In genomic region chr20:50153500-50154377, GRCh38 we compare ENCODE assay signal across 1 cellular context.
TF ChIP-seq lines count a peak whose summit lies in the region.

Gene PEDS1 (minus strand): TSS chr20:50153723. CDS start chr20:50153637, 86 bp downstream.

TF ChIP-seq in K562, 482 proteins besides CTCF, POLR2A, EP300 and RAD21 (continued from another document and continues in another):
- TF ChIP-seq, protein P1, sequence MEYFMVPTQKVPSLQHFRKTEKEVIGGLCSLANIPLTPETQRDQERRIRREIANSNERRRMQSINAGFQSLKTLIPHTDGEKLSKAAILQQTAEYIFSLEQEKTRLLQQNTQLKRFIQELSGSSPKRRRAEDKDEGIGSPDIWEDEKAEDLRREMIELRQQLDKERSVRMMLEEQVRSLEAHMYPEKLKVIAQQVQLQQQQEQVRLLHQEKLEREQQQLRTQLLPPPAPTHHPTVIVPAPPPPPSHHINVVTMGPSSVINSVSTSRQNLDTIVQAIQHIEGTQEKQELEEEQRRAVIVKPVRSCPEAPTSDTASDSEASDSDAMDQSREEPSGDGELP (CRISPR knock-in tag; IDR thresholded peaks at IDR 0.05; ENCODE audit: borderline replicate concordance): peak; percentile 94
- peak; percentile 79; the same call in 1 of the 2 replicates for TF ChIP-seq FOXP1 (CRISPR knock-in tag; IDR thresholded peaks at IDR 0.05)
- TF ChIP-seq POLR2B (IDR thresholded peaks at IDR 0.05; ENCODE audit: low read depth, partially characterized antibody): peak; percentile 72
- TF ChIP-seq ZNF232 (CRISPR knock-in tag; IDR thresholded peaks at IDR 0.05): 0 out of 2 replicates have a peak, but pooled peaks have one; percentile 85
- 0 out of 2 replicates have a peak, but pooled peaks have one; percentile 33 for TF ChIP-seq REST (CRISPR knock-in tag; IDR thresholded peaks at IDR 0.05; ENCODE audit: low read depth)
- TF ChIP-seq NR2C2 (CRISPR knock-in tag; IDR thresholded peaks at IDR 0.05): 0 out of 2 replicates have a peak, but pooled peaks have one; percentile 26
- TF ChIP-seq NR2C2 (tag; IDR thresholded peaks at IDR 0.05): peak; percentile 44; the same call in 1 of the 2 replicates
- TF ChIP-seq ETV5 (CRISPR knock-in tag; IDR thresholded peaks at IDR 0.05; ENCODE audit: low read depth): peak; percentile 63; the same call in 1 of the 2 replicates
- no peak for TF ChIP-seq TAF7 (tag; IDR thresholded peaks at IDR 0.05)
- peak; percentile 64 for TF ChIP-seq ZNF76 (CRISPR knock-in tag; IDR thresholded peaks at IDR 0.05; ENCODE audit: borderline replicate concordance)
- peak; percentile 90; the same call in 1 of the 2 replicates for TF ChIP-seq NR4A1 (CRISPR knock-in tag; IDR thresholded peaks at IDR 0.05)
- peak; percentile 56; the same call in 1 of the 2 replicates for TF ChIP-seq NR4A1 (tag; IDR thresholded peaks at IDR 0.05)
- TF ChIP-seq ETV6 (IDR thresholded peaks at IDR 0.05; ENCODE audit: borderline replicate concordance in 1 of 2, low read depth in 2 of 2, low read length in 1 of 2): no peak
- TF ChIP-seq ETV6 (CRISPR knock-in tag; IDR thresholded peaks at IDR 0.05; ENCODE audit: borderline replicate concordance): 0 out of 2 replicates have a peak, but pooled peaks have one; percentile 72
- TF ChIP-seq ZNF740 (CRISPR knock-in tag; IDR thresholded peaks at IDR 0.05): no peak
- no peak for TF ChIP-seq ZNF740 (tag; IDR thresholded peaks at IDR 0.05)
- peak; percentile 62 to 83 for TF ChIP-seq MAZ (CRISPR knock-in tag; conservative IDR thresholded peaks at IDR 0.05 in 1 of 2, IDR thresholded peaks at IDR 0.05 in 1 of 2)
- no peak for TF ChIP-seq ZNF274 (IDR thresholded peaks at IDR 0.05; ENCODE audit: borderline replicate concordance, low read depth, low read length)
- TF ChIP-seq ZNF224 (CRISPR knock-in tag; IDR thresholded peaks at IDR 0.05): peak; percentile 74; the same call in 1 of the 2 replicates
- peak; percentile 85 for TF ChIP-seq FOS (IDR thresholded peaks at IDR 0.05; ENCODE audit: extremely low read depth, insufficient read length)
- TF ChIP-seq ELF2 (CRISPR knock-in tag; IDR thresholded peaks at IDR 0.05): peak; percentile 30; the same call in 1 of the 2 replicates
- TF ChIP-seq TEAD1 (CRISPR knock-in tag; IDR thresholded peaks at IDR 0.05): peak in 1 of 2 experiments; percentile 58; a peak in 1 of 4 replicates
- TF ChIP-seq BRCA1 (IDR thresholded peaks at IDR 0.05): no peak
- no peak for TF ChIP-seq BRCA1 (CRISPR knock-in tag; IDR thresholded peaks at IDR 0.05)
- peak; percentile 63; the same call in 1 of the 2 replicates for TF ChIP-seq KLF6 (CRISPR knock-in tag; IDR thresholded peaks at IDR 0.05; ENCODE audit: borderline replicate concordance)
- TF ChIP-seq, protein P2, sequence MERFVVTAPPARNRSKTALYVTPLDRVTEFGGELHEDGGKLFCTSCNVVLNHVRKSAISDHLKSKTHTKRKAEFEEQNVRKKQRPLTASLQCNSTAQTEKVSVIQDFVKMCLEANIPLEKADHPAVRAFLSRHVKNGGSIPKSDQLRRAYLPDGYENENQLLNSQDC (CRISPR knock-in tag; IDR thresholded peaks at IDR 0.05): no peak
- TF ChIP-seq CBFB (CRISPR knock-in tag; IDR thresholded peaks at IDR 0.05): peak; percentile 67; the same call in 1 of the 2 replicates
- TF ChIP-seq PBX2 (CRISPR knock-in tag; IDR thresholded peaks at IDR 0.05; ENCODE audit: low read depth): no peak
- no peak for TF ChIP-seq PBX2 (tag; conservative IDR thresholded peaks at IDR 0.05; ENCODE audit: low read depth)
- TF ChIP-seq, protein P3, sequence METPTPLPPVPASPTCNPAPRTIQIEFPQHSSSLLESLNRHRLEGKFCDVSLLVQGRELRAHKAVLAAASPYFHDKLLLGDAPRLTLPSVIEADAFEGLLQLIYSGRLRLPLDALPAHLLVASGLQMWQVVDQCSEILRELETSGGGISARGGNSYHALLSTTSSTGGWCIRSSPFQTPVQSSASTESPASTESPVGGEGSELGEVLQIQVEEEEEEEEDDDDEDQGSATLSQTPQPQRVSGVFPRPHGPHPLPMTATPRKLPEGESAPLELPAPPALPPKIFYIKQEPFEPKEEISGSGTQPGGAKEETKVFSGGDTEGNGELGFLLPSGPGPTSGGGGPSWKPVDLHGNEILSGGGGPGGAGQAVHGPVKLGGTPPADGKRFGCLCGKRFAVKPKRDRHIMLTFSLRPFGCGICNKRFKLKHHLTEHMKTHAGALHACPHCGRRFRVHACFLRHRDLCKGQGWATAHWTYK (CRISPR knock-in tag; IDR thresholded peaks at IDR 0.05): peak; percentile 87; the same call in 1 of the 2 replicates
- TF ChIP-seq ARID4B (CRISPR knock-in tag; IDR thresholded peaks at IDR 0.05): peak; percentile 78
- peak; percentile 32; the same call in 1 of the 2 replicates for TF ChIP-seq ATF4 (CRISPR knock-in tag; IDR thresholded peaks at IDR 0.05)
- TF ChIP-seq SRF (CRISPR knock-in tag; IDR thresholded peaks at IDR 0.05): peak in 1 of 2 experiments; percentile 5; a peak in 1 of 4 replicates
- TF ChIP-seq, protein P4, sequence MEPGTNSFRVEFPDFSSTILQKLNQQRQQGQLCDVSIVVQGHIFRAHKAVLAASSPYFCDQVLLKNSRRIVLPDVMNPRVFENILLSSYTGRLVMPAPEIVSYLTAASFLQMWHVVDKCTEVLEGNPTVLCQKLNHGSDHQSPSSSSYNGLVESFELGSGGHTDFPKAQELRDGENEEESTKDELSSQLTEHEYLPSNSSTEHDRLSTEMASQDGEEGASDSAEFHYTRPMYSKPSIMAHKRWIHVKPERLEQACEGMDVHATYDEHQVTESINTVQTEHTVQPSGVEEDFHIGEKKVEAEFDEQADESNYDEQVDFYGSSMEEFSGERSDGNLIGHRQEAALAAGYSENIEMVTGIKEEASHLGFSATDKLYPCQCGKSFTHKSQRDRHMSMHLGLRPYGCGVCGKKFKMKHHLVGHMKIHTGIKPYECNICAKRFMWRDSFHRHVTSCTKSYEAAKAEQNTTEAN (CRISPR knock-in tag; IDR thresholded peaks at IDR 0.05): peak; percentile 78; the same call in 1 of the 2 replicates
- TF ChIP-seq TAF9B (IDR thresholded peaks at IDR 0.05; ENCODE audit: partially characterized antibody): no peak
- no peak for TF ChIP-seq SMAD3 (CRISPR knock-in tag; conservative IDR thresholded peaks at IDR 0.05)
- 0 out of 2 replicates have a peak, but pooled peaks have one; percentile 17 for TF ChIP-seq NFIC (IDR thresholded peaks at IDR 0.05)
- TF ChIP-seq ZNF134 (CRISPR knock-in tag; conservative IDR thresholded peaks at IDR 0.05): no peak
- TF ChIP-seq, protein P5, sequence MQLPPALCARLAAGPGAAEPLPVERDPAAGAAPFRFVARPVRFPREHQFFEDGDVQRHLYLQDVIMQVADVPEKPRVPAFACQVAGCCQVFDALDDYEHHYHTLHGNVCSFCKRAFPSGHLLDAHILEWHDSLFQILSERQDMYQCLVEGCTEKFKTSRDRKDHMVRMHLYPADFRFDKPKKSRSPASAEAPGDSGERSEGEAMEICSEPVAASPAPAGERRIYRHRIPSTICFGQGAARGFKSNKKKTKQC (CRISPR knock-in tag; IDR thresholded peaks at IDR 0.05): peak; percentile 46
- peak; percentile 58; the same call in 1 of the 2 replicates for TF ChIP-seq ZNF766 (CRISPR knock-in tag; conservative IDR thresholded peaks at IDR 0.05)
- TF ChIP-seq ZNF197 (CRISPR knock-in tag; IDR thresholded peaks at IDR 0.05; ENCODE audit: low read depth): 0 out of 2 replicates have a peak, but pooled peaks have one; percentile 63
